22 cellular contexts compared by ENCODE assay signal in genomic region chr5:76485511-76485910, GRCh38.
"Had no signal": no experiment of that assay in that cellular context is flagged by ENCODE, and none has a peak within 500 bp of the region (broad histone marks: within the 10 kb centered on the region; RNA-seq: fewer than 3 reads in every experiment).

No MANE protein-coding gene starts in this region.

- ATAC-seq: SK-N-SH treated with all-trans-retinoic acid at 6 μM for 48 hours had no signal

- H3K4me3 Mint-ChIP-seq: activated CD4-positive, alpha-beta memory T cell treated with anti-CD3 and anti-CD28 coated beads for 36 hours; activated CD4-positive, alpha-beta T cell treated with anti-CD3 and anti-CD28 coated beads, Interleukin-2, amount 10 ng/mL, durations not matched to agents 7 days and 5 days; activated naive CD4-positive, alpha-beta T cell treated with anti-CD3 and anti-CD28 coated beads, Interleukin-2, amount 50 U/mL, for 24 hours; brain had no signal

- H3K9ac ChIP-seq: KMS-11 had no signal

- FAIRE-seq: astrocyte had no signal

- H3K9me3 Mint-ChIP-seq: activated CD4-positive, alpha-beta memory T cell treated with anti-CD3 and anti-CD28 coated beads for 36 hours; activated CD4-positive, alpha-beta T cell treated with anti-CD3 and anti-CD28 coated beads, Interleukin-2, amount 10 ng/mL, durations not matched to agents 7 days and 5 days; activated naive CD4-positive, alpha-beta T cell treated with anti-CD3 and anti-CD28 coated beads, Interleukin-2, amount 50 U/mL, for 24 hours; brain had no signal

- H3K4me2 ChIP-seq: KMS-11 had no signal

- H3K27ac ChIP-seq: KMS-11, Peyer's patch, SJSA1 had no signal

- H3K36me3 ChIP-seq: Peyer's patch, SJSA1 had no signal

- H3K27me3 Mint-ChIP-seq: activated CD4-positive, alpha-beta memory T cell treated with anti-CD3 and anti-CD28 coated beads for 36 hours; activated CD4-positive, alpha-beta T cell treated with anti-CD3 and anti-CD28 coated beads, Interleukin-2, amount 10 ng/mL, durations not matched to agents 7 days and 5 days; activated naive CD4-positive, alpha-beta T cell treated with anti-CD3 and anti-CD28 coated beads, Interleukin-2, amount 50 U/mL, for 24 hours had no signal

- H3K27me3 ChIP-seq: Peyer's patch had no signal

- H3K9me3 ChIP-seq: Peyer's patch, SJSA1 had no signal

- H3K36me3 Mint-ChIP-seq: brain had no signal

- H3K27ac Mint-ChIP-seq: activated CD4-positive, alpha-beta memory T cell treated with anti-CD3 and anti-CD28 coated beads for 36 hours; activated CD4-positive, alpha-beta T cell treated with anti-CD3 and anti-CD28 coated beads, Interleukin-2, amount 10 ng/mL, durations not matched to agents 7 days and 5 days; activated naive CD4-positive, alpha-beta T cell treated with anti-CD3 and anti-CD28 coated beads, Interleukin-2, amount 50 U/mL, for 24 hours had no signal

- DNase-seq: activated CD4-positive, alpha-beta memory T cell treated with anti-CD3 and anti-CD28 coated beads for 36 hours; activated CD4-positive, alpha-beta T cell treated with anti-CD3 and anti-CD28 coated beads for 1 hour; activated CD4-positive, alpha-beta T cell treated with anti-CD3 and anti-CD28 coated beads, Interleukin-2, amount 10 ng/mL, durations not matched to agents 7 days and 5 days; activated naive CD4-positive, alpha-beta T cell; activated T-cell treated with anti-CD3 and anti-CD28 coated beads for 4 hours; amygdala; NCI-H1092; NCI-H1417 treated with DMSO at 0.1 percent for 48 hours; NCI-H1694; NCI-H2029; NCI-H2107; NCI-H446; NCI-H524; Peyer's patch; SHP77; SW 1271 had no signal

- H3K4me1 ChIP-seq: SJSA1 had no signal

- H3K4me3 ChIP-seq: Peyer's patch, SJSA1 had no signal
